In the genomic region with DNA sequence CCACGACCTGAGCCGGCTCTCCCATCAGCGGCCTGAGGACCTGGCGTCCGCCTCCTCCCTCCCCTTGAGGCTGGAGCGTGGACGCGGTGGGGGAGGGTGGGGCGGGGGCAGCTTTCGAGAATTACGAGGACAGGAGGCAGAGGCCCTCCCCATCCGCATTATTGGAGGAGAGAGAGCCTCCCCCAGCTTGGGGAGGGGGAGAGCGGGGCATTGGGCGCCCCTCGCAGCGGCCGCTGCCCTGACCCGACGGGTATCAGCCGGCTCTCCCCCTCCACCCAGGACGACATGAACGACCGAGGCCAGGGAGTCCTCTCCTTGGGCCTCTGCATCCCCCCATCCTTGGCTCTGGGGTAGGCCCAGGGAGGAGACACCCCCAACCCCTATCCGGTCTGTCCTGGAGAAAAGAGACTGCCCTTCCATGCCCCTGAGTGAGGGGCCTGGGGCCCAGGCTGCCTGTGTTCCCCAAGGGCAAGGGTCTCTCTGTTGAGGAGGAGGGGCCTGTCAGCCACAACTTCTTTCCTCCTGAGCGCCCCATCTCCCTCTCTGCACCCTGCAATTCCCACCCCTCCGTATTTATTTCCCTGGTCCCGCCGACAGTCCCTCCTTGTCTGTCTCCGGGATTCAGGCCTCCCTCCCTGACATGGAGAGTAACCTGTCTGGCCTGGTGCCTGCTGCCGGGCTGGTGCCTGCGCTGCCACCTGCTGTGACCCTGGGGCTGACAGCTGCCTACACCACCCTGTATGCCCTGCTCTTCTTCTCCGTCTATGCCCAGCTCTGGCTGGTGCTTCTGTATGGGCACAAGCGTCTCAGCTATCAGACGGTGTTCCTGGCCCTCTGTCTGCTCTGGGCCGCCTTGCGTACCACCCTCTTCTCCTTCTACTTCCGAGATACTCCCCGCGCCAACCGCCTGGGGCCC, we compare ENCODE assay signal across 6 cellular contexts. TPM values are rescaled to one million over a fixed set of nuclear protein-coding genes. Genes with fewer than 3 reads are reported as not detected.
DNase-seq lines count a peak whose midpoint lies in the region; ATAC-seq and TF ChIP-seq lines count a peak whose summit lies in the region.

No MANE protein-coding gene starts in this region.

- H3K27me3 ChIP-seq in CD8-positive, alpha-beta T cell (ENCODE audit: insufficient read depth, low read length), result peaks cover 6% of the 10 kb centered on the region
- H3K27me3 ChIP-seq in body of pancreas, result no peaks in the 10 kb centered on the region

- intact Hi-C loops in CD8-positive, alpha-beta T cell (cut with DNase I, micrococcal nuclease), result loop anchor here (1.0 kb wide), 7 partner anchors 15 to 101 kb away; a partner anchor contains a TSS
- intact Hi-C loops in body of pancreas (cut with DNase I), result no loop called here

- no peaks in the 10 kb centered on the region for H3K9me3 ChIP-seq in CD8-positive, alpha-beta T cell (ENCODE audit: low read length)
- H3K9me3 ChIP-seq in body of pancreas, result no peaks in the 10 kb centered on the region

- TF ChIP-seq CTCF in CD8-positive, alpha-beta T cell (IDR thresholded peaks at IDR 0.05), result no peak
- TF ChIP-seq CTCF in body of pancreas (IDR thresholded peaks at IDR 0.05), result no peak

- POLR2A ChIA-PET in CD8-positive, alpha-beta T cell (lab: Charles Lee), result interaction anchor here (1.4 to 5.9 kb wide), 6 partner anchors 16 to 80 kb away, joined by 3 to 71 read pairs (median 8); a partner anchor contains a TSS

- 20 to 39% methylated on average over 16 to 38 of the region's 40 CpGs for WGBS in body of pancreas, 2 donors

- TF ChIP-seq POLR2A in body of pancreas (IDR thresholded peaks at IDR 0.05), result no peak

- CTCF ChIA-PET in CD8-positive, alpha-beta T cell (lab: Charles Lee), result interaction anchor here (1.3 to 6.6 kb wide), 5 partner anchors 15 to 82 kb away, joined by 4 to 53 read pairs (median 12); a partner anchor contains a TSS

- H3K4me3 Mint-ChIP-seq in CD8-positive, alpha-beta T cell, result peak overlapping the region; percentile 76
- peak overlapping the region; percentile 84 for H3K4me3 Mint-ChIP-seq in natural killer cell treated with Interleukin-12 subunit alpha and Interleukin-12 subunit beta and Interleukin-15 and Interleukin-18, amount 100 ng/mL, for 72 hours

- no peak for ATAC-seq in CD8-positive, alpha-beta T cell
- no peak for ATAC-seq in body of pancreas
- no peak for ATAC-seq in natural killer cell treated with Interleukin-12 subunit alpha and Interleukin-12 subunit beta and Interleukin-15 and Interleukin-18, amount 100 ng/mL, for 72 hours
- ATAC-seq in HG03457 (IDR thresholded peaks at IDR 0.05; ENCODE audit: unreplicated experiment), result no peak
- no peak for ATAC-seq in GM21737 (IDR thresholded peaks at IDR 0.05; ENCODE audit: unreplicated experiment)

- H3K9me3 Mint-ChIP-seq in CD8-positive, alpha-beta T cell, result no peaks in the 10 kb centered on the region
- H3K9me3 Mint-ChIP-seq in natural killer cell treated with Interleukin-12 subunit alpha and Interleukin-12 subunit beta and Interleukin-15 and Interleukin-18, amount 100 ng/mL, for 72 hours, result no peaks in the 10 kb centered on the region

- H3K36me3 Mint-ChIP-seq in CD8-positive, alpha-beta T cell, result peaks cover 9% of the 10 kb centered on the region
- H3K36me3 Mint-ChIP-seq in natural killer cell treated with Interleukin-12 subunit alpha and Interleukin-12 subunit beta and Interleukin-15 and Interleukin-18, amount 100 ng/mL, for 72 hours, result no peaks in the 10 kb centered on the region

- peak overlapping the region; percentile 77 for H3K27ac Mint-ChIP-seq in CD8-positive, alpha-beta T cell
- peak overlapping the region; percentile 82 for H3K27ac Mint-ChIP-seq in natural killer cell treated with Interleukin-12 subunit alpha and Interleukin-12 subunit beta and Interleukin-15 and Interleukin-18, amount 100 ng/mL, for 72 hours

- no peak for DNase-seq in CD8-positive, alpha-beta T cell
- DNase-seq in LoVo (ENCODE audit: low spot score) (peak; percentile 46), body of pancreas (peak; percentile 70 to 85 (median 78))
- DNase-seq in natural killer cell treated with Interleukin-12 subunit alpha and Interleukin-12 subunit beta and Interleukin-15 and Interleukin-18, amount 100 ng/mL, for 72 hours (ENCODE audit: low spot score), result no peak

- peaks cover 20% of the 10 kb centered on the region for H3K4me1 Mint-ChIP-seq in CD8-positive, alpha-beta T cell (ENCODE audit: low read depth)
- H3K4me1 Mint-ChIP-seq in natural killer cell treated with Interleukin-12 subunit alpha and Interleukin-12 subunit beta and Interleukin-15 and Interleukin-18, amount 100 ng/mL, for 72 hours (ENCODE audit: low read depth in 2 of 2), result peaks cover 19 to 24% of the 10 kb centered on the region in 2 donors

- peaks cover 20% of the 10 kb centered on the region for H3K4me1 ChIP-seq in CD8-positive, alpha-beta T cell (ENCODE audit: insufficient read depth, low read length)
- peaks cover 25% of the 10 kb centered on the region for H3K4me1 ChIP-seq in body of pancreas

- peak overlapping the region; percentile 77 for H3K4me3 ChIP-seq in CD8-positive, alpha-beta T cell (ENCODE audit: low read depth, low read length)
- H3K4me3 ChIP-seq in body of pancreas, result peak overlapping the region; percentile 31 to 49

- peaks cover 9% of the 10 kb centered on the region for H3K27me3 Mint-ChIP-seq in CD8-positive, alpha-beta T cell (ENCODE audit: low read depth)
- peaks cover 6 to 8% of the 10 kb centered on the region in 2 donors for H3K27me3 Mint-ChIP-seq in natural killer cell treated with Interleukin-12 subunit alpha and Interleukin-12 subunit beta and Interleukin-15 and Interleukin-18, amount 100 ng/mL, for 72 hours

- peak overlapping the region; percentile 95 for H3K27ac ChIP-seq in CD8-positive, alpha-beta T cell (ENCODE audit: low read depth, low read length)
- peak overlapping the region; percentile 70 to 91 (median 88) for H3K27ac ChIP-seq in body of pancreas

- peaks cover 3% of the 10 kb centered on the region for H3K36me3 ChIP-seq in CD8-positive, alpha-beta T cell (ENCODE audit: insufficient read depth, low read length)
- no peaks in the 10 kb centered on the region for H3K36me3 ChIP-seq in body of pancreas (replicated peaks in 1 of 2; ENCODE audit: insufficient read depth in 1 of 2, low read depth in 2 of 2)

RNA-seq across cellular contexts. Expression of a gene that starts 0.5 kb away (rescaled TPM):
- total RNA-seq in CD8-positive, alpha-beta T cell, result 10 to 100 TPM; 26.9 to 29.3 TPM
- 10 to 100 TPM in 1 of 2 donors, 1 to 10 TPM in 1; 4.4 to 19.4 TPM for total RNA-seq in body of pancreas
- total RNA-seq in natural killer cell treated with Interleukin-12 subunit alpha and Interleukin-12 subunit beta and Interleukin-15 and Interleukin-18, amount 100 ng/mL, for 72 hours, result 10 to 100 TPM; 40.9 to 62.7 TPM

RNA-seq across cellular contexts. Expression of a gene that starts 1.7 kb away (rescaled TPM):
- total RNA-seq in CD8-positive, alpha-beta T cell, result 10 to 100 TPM; 14.6 to 18.2 TPM
- total RNA-seq in body of pancreas, result 10 to 100 TPM; 51.1 to 85.9 TPM
- total RNA-seq in natural killer cell treated with Interleukin-12 subunit alpha and Interleukin-12 subunit beta and Interleukin-15 and Interleukin-18, amount 100 ng/mL, for 72 hours, result 10 to 100 TPM; 29.5 to 46.9 TPM

RNA-seq across cellular contexts. Expression of a gene that starts 5.0 kb away (rescaled TPM):
- not detected for total RNA-seq in CD8-positive, alpha-beta T cell
- total RNA-seq in body of pancreas, result not detected
- not detected for total RNA-seq in natural killer cell treated with Interleukin-12 subunit alpha and Interleukin-12 subunit beta and Interleukin-15 and Interleukin-18, amount 100 ng/mL, for 72 hours

RNA-seq across cellular contexts. Expression of a gene that starts 14.0 kb away (rescaled TPM):
- not detected for total RNA-seq in CD8-positive, alpha-beta T cell
- 1 to 10 TPM in 1 of 2 donors, not detected in 1; 2.3 TPM for total RNA-seq in body of pancreas
- total RNA-seq in natural killer cell treated with Interleukin-12 subunit alpha and Interleukin-12 subunit beta and Interleukin-15 and Interleukin-18, amount 100 ng/mL, for 72 hours, result not detected

RNA-seq across cellular contexts. Expression of a gene that starts 19.2 kb away (rescaled TPM):
- total RNA-seq in CD8-positive, alpha-beta T cell, result 10 to 100 TPM; 13.4 to 14.6 TPM
- total RNA-seq in body of pancreas, result 10 to 100 TPM; 51.7 to 63.8 TPM
- 100 to 1,000 TPM in 1 of 2 donors, 10 to 100 TPM in 1; 67.2 to 116 TPM for total RNA-seq in natural killer cell treated with Interleukin-12 subunit alpha and Interleukin-12 subunit beta and Interleukin-15 and Interleukin-18, amount 100 ng/mL, for 72 hours

Comparison
In these comparisons a context has a peak if more than half of its experiments do, and no peak if none do; other contexts are left out.
1. DNase-seq: peak in LoVo (single experiment) and body of pancreas (4 of 4); none in CD8-positive, alpha-beta T cell (0 of 7) and natural killer cell treated with Interleukin-12 subunit alpha and Interleukin-12 subunit beta and Interleukin-15 and Interleukin-18, amount 100 ng/mL, for 72 hours (single experiment).